ENCODE assay signal across 1 cellular context in the genomic region with DNA sequence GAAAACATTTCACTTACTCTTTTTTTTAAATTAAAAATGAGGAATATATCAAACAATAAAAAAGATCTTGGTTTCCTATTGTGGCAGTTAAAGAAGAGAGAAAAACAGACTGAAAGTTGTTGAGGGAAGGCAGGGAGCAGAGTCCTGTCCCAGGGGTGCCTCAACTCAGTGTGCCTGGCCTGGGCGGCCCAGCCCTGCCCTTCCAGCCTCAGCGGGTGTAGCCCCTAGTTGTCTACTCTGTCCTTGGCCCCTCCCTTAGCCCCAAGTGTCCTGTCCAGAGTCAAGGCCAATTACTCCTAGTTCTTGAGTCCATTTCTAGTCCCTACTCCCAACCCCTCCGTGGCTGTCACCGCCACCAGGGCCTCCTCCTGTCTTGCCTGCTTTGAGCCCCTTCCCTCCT.
TF ChIP-seq lines count a peak whose summit lies in the region.

No MANE protein-coding gene starts in this region.

TF ChIP-seq in GM23338, 12 proteins besides CTCF, POLR2A, EP300 and RAD21:
- TF ChIP-seq, protein P1, sequence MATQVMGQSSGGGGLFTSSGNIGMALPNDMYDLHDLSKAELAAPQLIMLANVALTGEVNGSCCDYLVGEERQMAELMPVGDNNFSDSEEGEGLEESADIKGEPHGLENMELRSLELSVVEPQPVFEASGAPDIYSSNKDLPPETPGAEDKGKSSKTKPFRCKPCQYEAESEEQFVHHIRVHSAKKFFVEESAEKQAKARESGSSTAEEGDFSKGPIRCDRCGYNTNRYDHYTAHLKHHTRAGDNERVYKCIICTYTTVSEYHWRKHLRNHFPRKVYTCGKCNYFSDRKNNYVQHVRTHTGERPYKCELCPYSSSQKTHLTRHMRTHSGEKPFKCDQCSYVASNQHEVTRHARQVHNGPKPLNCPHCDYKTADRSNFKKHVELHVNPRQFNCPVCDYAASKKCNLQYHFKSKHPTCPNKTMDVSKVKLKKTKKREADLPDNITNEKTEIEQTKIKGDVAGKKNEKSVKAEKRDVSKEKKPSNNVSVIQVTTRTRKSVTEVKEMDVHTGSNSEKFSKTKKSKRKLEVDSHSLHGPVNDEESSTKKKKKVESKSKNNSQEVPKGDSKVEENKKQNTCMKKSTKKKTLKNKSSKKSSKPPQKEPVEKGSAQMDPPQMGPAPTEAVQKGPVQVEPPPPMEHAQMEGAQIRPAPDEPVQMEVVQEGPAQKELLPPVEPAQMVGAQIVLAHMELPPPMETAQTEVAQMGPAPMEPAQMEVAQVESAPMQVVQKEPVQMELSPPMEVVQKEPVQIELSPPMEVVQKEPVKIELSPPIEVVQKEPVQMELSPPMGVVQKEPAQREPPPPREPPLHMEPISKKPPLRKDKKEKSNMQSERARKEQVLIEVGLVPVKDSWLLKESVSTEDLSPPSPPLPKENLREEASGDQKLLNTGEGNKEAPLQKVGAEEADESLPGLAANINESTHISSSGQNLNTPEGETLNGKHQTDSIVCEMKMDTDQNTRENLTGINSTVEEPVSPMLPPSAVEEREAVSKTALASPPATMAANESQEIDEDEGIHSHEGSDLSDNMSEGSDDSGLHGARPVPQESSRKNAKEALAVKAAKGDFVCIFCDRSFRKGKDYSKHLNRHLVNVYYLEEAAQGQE (IDR thresholded peaks at IDR 0.05; ENCODE audit: unreplicated experiment): no peak
- TF ChIP-seq CREB1 (CRISPR knock-in tag; IDR thresholded peaks at IDR 0.05; ENCODE audit: low read depth) (no peak), ZNF114 (CRISPR knock-in tag; IDR thresholded peaks at IDR 0.05) (no peak), JUNB (IDR thresholded peaks at IDR 0.05; ENCODE audit: unreplicated experiment) (no peak), POLR2AphosphoS5 (IDR thresholded peaks at IDR 0.05; ENCODE audit: low read depth) (no peak), STAT1 (IDR thresholded peaks at IDR 0.05; ENCODE audit: unreplicated experiment) (no peak), EZH2 (IDR thresholded peaks at IDR 0.05; ENCODE audit: low read depth, unreplicated experiment) (no peak), EZH2phosphoT487 (IDR thresholded peaks at IDR 0.05; ENCODE audit: unreplicated experiment) (no peak), ZNF331 (CRISPR knock-in tag; IDR thresholded peaks at IDR 0.05; ENCODE audit: low read depth) (no peak), NANOG (IDR thresholded peaks at IDR 0.05; ENCODE audit: borderline replicate concordance) (no peak)
- TF ChIP-seq, protein P2, sequence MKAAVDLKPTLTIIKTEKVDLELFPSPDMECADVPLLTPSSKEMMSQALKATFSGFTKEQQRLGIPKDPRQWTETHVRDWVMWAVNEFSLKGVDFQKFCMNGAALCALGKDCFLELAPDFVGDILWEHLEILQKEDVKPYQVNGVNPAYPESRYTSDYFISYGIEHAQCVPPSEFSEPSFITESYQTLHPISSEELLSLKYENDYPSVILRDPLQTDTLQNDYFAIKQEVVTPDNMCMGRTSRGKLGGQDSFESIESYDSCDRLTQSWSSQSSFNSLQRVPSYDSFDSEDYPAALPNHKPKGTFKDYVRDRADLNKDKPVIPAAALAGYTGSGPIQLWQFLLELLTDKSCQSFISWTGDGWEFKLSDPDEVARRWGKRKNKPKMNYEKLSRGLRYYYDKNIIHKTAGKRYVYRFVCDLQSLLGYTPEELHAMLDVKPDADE (IDR thresholded peaks at IDR 0.05): no peak
- TF ChIP-seq, protein P3, sequence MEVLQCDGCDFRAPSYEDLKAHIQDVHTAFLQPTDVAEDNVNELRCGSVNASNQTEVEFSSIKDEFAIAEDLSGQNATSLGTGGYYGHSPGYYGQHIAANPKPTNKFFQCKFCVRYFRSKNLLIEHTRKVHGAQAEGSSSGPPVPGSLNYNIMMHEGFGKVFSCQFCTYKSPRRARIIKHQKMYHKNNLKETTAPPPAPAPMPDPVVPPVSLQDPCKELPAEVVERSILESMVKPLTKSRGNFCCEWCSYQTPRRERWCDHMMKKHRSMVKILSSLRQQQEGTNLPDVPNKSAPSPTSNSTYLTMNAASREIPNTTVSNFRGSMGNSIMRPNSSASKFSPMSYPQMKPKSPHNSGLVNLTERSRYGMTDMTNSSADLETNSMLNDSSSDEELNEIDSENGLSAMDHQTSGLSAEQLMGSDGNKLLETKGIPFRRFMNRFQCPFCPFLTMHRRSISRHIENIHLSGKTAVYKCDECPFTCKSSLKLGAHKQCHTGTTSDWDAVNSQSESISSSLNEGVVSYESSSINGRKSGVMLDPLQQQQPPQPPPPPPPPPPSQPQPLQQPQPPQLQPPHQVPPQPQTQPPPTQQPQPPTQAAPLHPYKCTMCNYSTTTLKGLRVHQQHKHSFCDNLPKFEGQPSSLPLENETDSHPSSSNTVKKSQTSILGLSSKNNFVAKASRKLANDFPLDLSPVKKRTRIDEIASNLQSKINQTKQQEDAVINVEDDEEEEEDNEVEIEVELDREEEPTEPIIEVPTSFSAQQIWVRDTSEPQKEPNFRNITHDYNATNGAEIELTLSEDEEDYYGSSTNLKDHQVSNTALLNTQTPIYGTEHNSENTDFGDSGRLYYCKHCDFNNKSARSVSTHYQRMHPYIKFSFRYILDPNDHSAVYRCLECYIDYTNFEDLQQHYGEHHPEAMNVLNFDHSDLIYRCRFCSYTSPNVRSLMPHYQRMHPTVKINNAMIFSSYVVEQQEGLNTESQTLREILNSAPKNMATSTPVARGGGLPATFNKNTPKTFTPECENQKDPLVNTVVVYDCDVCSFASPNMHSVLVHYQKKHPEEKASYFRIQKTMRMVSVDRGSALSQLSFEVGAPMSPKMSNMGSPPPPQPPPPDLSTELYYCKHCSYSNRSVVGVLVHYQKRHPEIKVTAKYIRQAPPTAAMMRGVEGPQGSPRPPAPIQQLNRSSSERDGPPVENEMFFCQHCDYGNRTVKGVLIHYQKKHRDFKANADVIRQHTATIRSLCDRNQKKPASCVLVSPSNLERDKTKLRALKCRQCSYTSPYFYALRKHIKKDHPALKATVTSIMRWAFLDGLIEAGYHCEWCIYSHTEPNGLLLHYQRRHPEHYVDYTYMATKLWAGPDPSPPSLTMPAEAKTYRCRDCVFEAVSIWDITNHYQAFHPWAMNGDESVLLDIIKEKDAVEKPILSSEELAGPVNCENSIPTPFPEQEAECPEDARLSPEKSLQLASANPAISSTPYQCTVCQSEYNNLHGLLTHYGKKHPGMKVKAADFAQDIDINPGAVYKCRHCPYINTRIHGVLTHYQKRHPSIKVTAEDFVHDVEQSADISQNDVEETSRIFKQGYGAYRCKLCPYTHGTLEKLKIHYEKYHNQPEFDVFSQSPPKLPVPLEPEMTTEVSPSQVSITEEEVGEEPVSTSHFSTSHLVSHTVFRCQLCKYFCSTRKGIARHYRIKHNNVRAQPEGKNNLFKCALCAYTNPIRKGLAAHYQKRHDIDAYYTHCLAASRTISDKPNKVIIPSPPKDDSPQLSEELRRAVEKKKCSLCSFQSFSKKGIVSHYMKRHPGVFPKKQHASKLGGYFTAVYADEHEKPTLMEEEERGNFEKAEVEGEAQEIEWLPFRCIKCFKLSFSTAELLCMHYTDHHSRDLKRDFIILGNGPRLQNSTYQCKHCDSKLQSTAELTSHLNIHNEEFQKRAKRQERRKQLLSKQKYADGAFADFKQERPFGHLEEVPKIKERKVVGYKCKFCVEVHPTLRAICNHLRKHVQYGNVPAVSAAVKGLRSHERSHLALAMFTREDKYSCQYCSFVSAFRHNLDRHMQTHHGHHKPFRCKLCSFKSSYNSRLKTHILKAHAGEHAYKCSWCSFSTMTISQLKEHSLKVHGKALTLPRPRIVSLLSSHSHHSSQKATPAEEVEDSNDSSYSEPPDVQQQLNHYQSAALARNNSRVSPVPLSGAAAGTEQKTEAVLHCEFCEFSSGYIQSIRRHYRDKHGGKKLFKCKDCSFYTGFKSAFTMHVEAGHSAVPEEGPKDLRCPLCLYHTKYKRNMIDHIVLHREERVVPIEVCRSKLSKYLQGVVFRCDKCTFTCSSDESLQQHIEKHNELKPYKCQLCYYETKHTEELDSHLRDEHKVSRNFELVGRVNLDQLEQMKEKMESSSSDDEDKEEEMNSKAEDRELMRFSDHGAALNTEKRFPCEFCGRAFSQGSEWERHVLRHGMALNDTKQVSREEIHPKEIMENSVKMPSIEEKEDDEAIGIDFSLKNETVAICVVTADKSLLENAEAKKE (CRISPR knock-in tag; IDR thresholded peaks at IDR 0.05): no peak
